Comparison of ENCODE assay signal across 8 cellular contexts in the genomic region with DNA sequence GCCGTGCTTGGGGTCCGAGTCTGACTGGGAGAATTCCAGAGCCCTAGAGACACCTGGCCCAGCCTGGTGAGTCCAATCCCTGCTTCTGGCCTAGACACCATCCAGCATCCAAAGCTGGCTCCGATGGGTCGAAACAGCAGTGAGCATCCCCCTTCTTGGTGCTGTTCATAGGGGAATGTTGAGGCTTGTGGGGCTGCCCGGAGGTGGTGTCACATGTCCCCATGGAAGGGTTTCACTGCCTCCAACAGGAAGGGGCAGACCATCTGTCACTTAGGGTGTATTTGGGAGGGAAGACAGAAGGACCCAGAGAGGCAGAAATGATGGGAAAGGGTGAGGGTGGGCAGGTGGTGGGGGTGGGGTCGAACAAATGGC. TPM values are rescaled to one million over a fixed set of nuclear protein-coding genes. Genes with fewer than 3 reads are reported as not detected.
DNase-seq lines count a peak whose midpoint lies in the region; ATAC-seq and TF ChIP-seq lines count a peak whose summit lies in the region.

No MANE protein-coding gene starts in this region.

- in situ Hi-C loops in KBM-7 (cut with MboI; ENCODE audit: low pct_unique_long_range_greater_than_20kb, low sequenced_read_pairs) = no loop called here

- CTCF ChIA-PET in MCF 10A (lab: Yijun Ruan, JAX) = interaction anchor here (0.5 to 2.1 kb wide), 11 partner anchors 17 to 818 kb away, joined by 3 to 11 read pairs (median 5); no protein-coding TSS in a partner anchor

- H3K27me3 ChIP-seq in muscle layer of duodenum (ENCODE audit: low read depth, low read length) (no peaks in the 10 kb centered on the region), upper lobe of left lung (no peaks in the 10 kb centered on the region)

- peaks cover 29% of the 10 kb centered on the region for H3K4me1 Mint-ChIP-seq in activated naive CD8-positive, alpha-beta T cell treated with anti-CD3 and anti-CD28 coated beads for 36 hours
- peaks cover 40% of the 10 kb centered on the region for H3K4me1 Mint-ChIP-seq in activated naive CD8-positive, alpha-beta T cell treated with anti-CD3 and anti-CD28 coated beads, Interleukin-2, amount 50 U/mL, for 24 hours
- H3K4me1 Mint-ChIP-seq in MCF 10A (ENCODE audit: insufficient read depth, unreplicated experiment) = peaks cover 13% of the 10 kb centered on the region

- H3K9me3 ChIP-seq in muscle layer of duodenum (ENCODE audit: control insufficient read depth in 1 of 2, low read length in 2 of 2) = no peaks in the 10 kb centered on the region
- H3K9me3 ChIP-seq in upper lobe of left lung = no peaks in the 10 kb centered on the region

- peaks cover 6 to 23% of the 10 kb centered on the region in 2 donors for H3K4me1 ChIP-seq in muscle layer of duodenum (ENCODE audit: control insufficient read depth in 1 of 2, insufficient read depth in 2 of 2, low read length in 2 of 2)
- H3K4me1 ChIP-seq in upper lobe of left lung = peaks cover 38 to 47% (median 44%) of the 10 kb centered on the region in 4 donors

- POLR2A ChIA-PET in MCF 10A (lab: Yijun Ruan, JAX) = interaction anchor here (0.6 to 2.9 kb wide), 7 partner anchors 19 to 467 kb away, joined by 3 to 13 read pairs (median 6); partner anchors contain the start of gene NTMT1

- H3K4me3 ChIP-seq in muscle layer of duodenum (ENCODE audit: low read depth in 1 of 2, low read length in 2 of 2) = no peak overlapping the region
- no peak overlapping the region for H3K4me3 ChIP-seq in upper lobe of left lung

- H3K4me3 Mint-ChIP-seq in activated naive CD8-positive, alpha-beta T cell treated with anti-CD3 and anti-CD28 coated beads for 36 hours = no peak overlapping the region
- no peak overlapping the region for H3K4me3 Mint-ChIP-seq in activated naive CD8-positive, alpha-beta T cell treated with anti-CD3 and anti-CD28 coated beads, Interleukin-2, amount 50 U/mL, for 24 hours
- no peak overlapping the region for H3K4me3 Mint-ChIP-seq in MCF 10A (ENCODE audit: unreplicated experiment)

- 29 to 78% methylated on average over 2 to 6 of the region's 6 CpGs for WGBS in upper lobe of left lung, 2 donors

- no peaks in the 10 kb centered on the region for H3K27me3 Mint-ChIP-seq in activated naive CD8-positive, alpha-beta T cell treated with anti-CD3 and anti-CD28 coated beads for 36 hours
- H3K27me3 Mint-ChIP-seq in activated naive CD8-positive, alpha-beta T cell treated with anti-CD3 and anti-CD28 coated beads, Interleukin-2, amount 50 U/mL, for 24 hours = no peaks in the 10 kb centered on the region
- no peaks in the 10 kb centered on the region for H3K27me3 Mint-ChIP-seq in MCF 10A (ENCODE audit: insufficient read depth, unreplicated experiment)

- H3K27ac ChIP-seq in muscle layer of duodenum (ENCODE audit: low read length) = peak overlapping the region; percentile 51
- peak overlapping the region; percentile 54 to 93 (median 86) for H3K27ac ChIP-seq in upper lobe of left lung

- no peak for TF ChIP-seq EP300 in upper lobe of left lung (IDR thresholded peaks at IDR 0.05)

- H3K36me3 Mint-ChIP-seq in activated naive CD8-positive, alpha-beta T cell treated with anti-CD3 and anti-CD28 coated beads for 36 hours = no peaks in the 10 kb centered on the region
- no peaks in the 10 kb centered on the region for H3K36me3 Mint-ChIP-seq in activated naive CD8-positive, alpha-beta T cell treated with anti-CD3 and anti-CD28 coated beads, Interleukin-2, amount 50 U/mL, for 24 hours (ENCODE audit: low read depth)
- H3K36me3 Mint-ChIP-seq in MCF 10A (ENCODE audit: insufficient read depth, unreplicated experiment) = no peaks in the 10 kb centered on the region

- intact Hi-C loops in MCF 10A (cut with micrococcal nuclease) = loop anchor here (1.0 to 5.0 kb wide), 3 partner anchors 120 to 433 kb away; no protein-coding TSS in a partner anchor

- TF ChIP-seq POLR2A in upper lobe of left lung (IDR thresholded peaks at IDR 0.05) = no peak

- DNase-seq in activated naive CD8-positive, alpha-beta T cell treated with anti-CD3 and anti-CD28 coated beads for 36 hours = no peak
- no peak for DNase-seq in activated naive CD8-positive, alpha-beta T cell treated with anti-CD3 and anti-CD28 coated beads, Interleukin-2, amount 50 U/mL, for 24 hours
- DNase-seq in MCF 10A (ENCODE audit: unreplicated experiment) (no peak), upper lobe of left lung (no peak), glomerular visceral epithelial cell (ENCODE audit: extremely low spot score) (no peak), activated gamma-delta T cell treated with Interleukin-2 at 50 U/mL for 16 hours (no peak), KBM-7 (no peak)

- no peaks in the 10 kb centered on the region for H3K9me3 Mint-ChIP-seq in activated naive CD8-positive, alpha-beta T cell treated with anti-CD3 and anti-CD28 coated beads for 36 hours
- H3K9me3 Mint-ChIP-seq in activated naive CD8-positive, alpha-beta T cell treated with anti-CD3 and anti-CD28 coated beads, Interleukin-2, amount 50 U/mL, for 24 hours = no peaks in the 10 kb centered on the region
- H3K9me3 Mint-ChIP-seq in MCF 10A (ENCODE audit: unreplicated experiment) = no peaks in the 10 kb centered on the region

- TF ChIP-seq CTCF in MCF 10A (IDR thresholded peaks at IDR 0.05; ENCODE audit: unreplicated experiment) (no peak), upper lobe of left lung (IDR thresholded peaks at IDR 0.05) (no peak)

- H3K36me3 ChIP-seq in muscle layer of duodenum (ENCODE audit: control insufficient read depth in 1 of 2, insufficient read depth in 2 of 2, low read length in 2 of 2) = no peaks in the 10 kb centered on the region
- H3K36me3 ChIP-seq in upper lobe of left lung = no peaks in the 10 kb centered on the region

- ATAC-seq in activated naive CD8-positive, alpha-beta T cell treated with anti-CD3 and anti-CD28 coated beads, Interleukin-2, amount 50 U/mL, for 24 hours = no peak
- no peak for ATAC-seq in upper lobe of left lung (ENCODE audit: low FRiP score in 2 of 2)

- H3K27ac Mint-ChIP-seq in activated naive CD8-positive, alpha-beta T cell treated with anti-CD3 and anti-CD28 coated beads for 36 hours = peak overlapping the region; percentile 87
- no peak overlapping the region for H3K27ac Mint-ChIP-seq in activated naive CD8-positive, alpha-beta T cell treated with anti-CD3 and anti-CD28 coated beads, Interleukin-2, amount 50 U/mL, for 24 hours
- H3K27ac Mint-ChIP-seq in MCF 10A (ENCODE audit: low read depth, unreplicated experiment) = peak overlapping the region; percentile 7

- BruUV-seq in MCF 10A (replicated peaks; lab: Mats Ljungman, UMichigan) = TSS peak; percentile 84

RNA-seq across cellular contexts. Expression of gene C9orf50, which starts 13.9 kb away (rescaled TPM):
- not detected for total RNA-seq in activated naive CD8-positive, alpha-beta T cell treated with anti-CD3 and anti-CD28 coated beads for 36 hours
- total RNA-seq in MCF 10A (2022) = 0.20 TPM in 1 of 2 replicates, not detected in the other
- not detected for total RNA-seq in upper lobe of left lung

RNA-seq across cellular contexts. Expression of gene NTMT1, which starts 19.0 kb away (rescaled TPM):
- total RNA-seq in activated naive CD8-positive, alpha-beta T cell treated with anti-CD3 and anti-CD28 coated beads for 36 hours = 10 to 100 TPM; 78.8 to 79.4 TPM
- total RNA-seq in MCF 10A (2022) (32.9 and 49.2 TPM in 2 replicates), upper lobe of left lung (10 to 100 TPM; 15.0 to 37.7 (median 23.6) TPM)

RNA-seq across cellular contexts. Expression of gene ASB6, which starts 34.9 kb away (rescaled TPM):
- total RNA-seq in activated naive CD8-positive, alpha-beta T cell treated with anti-CD3 and anti-CD28 coated beads for 36 hours = 10 to 100 TPM; 24.9 to 25.1 TPM
- total RNA-seq in MCF 10A (2022) (14.4 TPM in 2 replicates), upper lobe of left lung (10 to 100 TPM; 15.4 to 51.3 (median 21.9) TPM)

RNA-seq across cellular contexts. Expression of gene PRRX2, which starts 58.4 kb away (rescaled TPM):
- total RNA-seq in activated naive CD8-positive, alpha-beta T cell treated with anti-CD3 and anti-CD28 coated beads for 36 hours = under 1 TPM; 0.66 to 0.76 TPM
- not detected in 2 replicates for total RNA-seq in MCF 10A (2022)
- total RNA-seq in upper lobe of left lung = 1 to 10 TPM in 2 of 6 donors, under 1 TPM in 1, not detected in 3; 0.61 to 5.8 (median 1.3) TPM
